ENCODE assay signal across 8 cellular contexts in the genomic region with DNA sequence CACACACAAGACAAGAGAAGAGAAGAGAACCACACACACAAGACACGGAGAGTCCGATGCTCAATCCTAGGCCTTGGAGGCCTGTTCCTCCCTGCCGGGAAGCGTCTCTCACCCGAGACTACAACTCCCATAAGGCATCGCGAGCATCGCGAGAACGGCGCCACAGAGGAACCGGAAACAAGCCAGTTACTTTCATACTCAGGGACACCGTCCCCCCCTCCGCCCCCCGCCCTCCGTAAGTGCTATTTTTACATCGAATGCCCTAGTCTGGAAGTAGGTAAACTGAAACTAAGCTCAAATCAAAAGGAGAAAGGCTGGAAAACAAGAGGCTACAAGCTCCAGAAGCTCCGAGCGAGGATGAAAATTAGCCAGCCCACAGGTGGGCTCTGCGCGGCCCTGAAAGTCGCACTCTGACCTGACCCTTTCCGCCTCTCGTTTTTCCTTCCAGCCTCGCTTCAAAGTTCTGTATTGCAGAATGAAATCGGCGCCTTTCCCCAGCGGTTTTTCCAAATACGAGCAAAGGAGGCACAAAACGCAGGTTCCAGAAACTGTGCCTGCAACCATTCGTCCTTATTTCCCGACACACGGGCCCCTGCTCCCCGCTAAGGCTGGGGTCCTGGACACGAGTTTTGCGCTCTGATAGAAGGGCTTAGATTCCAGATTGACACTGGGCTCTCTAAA. TPM values are rescaled to one million over a fixed set of nuclear protein-coding genes. Genes with fewer than 3 reads are reported as not detected.
DNase-seq lines count a peak whose midpoint lies in the region; ATAC-seq and TF ChIP-seq lines count a peak whose summit lies in the region.

No MANE protein-coding gene starts in this region.

- peak overlapping the region; percentile 97 for H3K4me3 Mint-ChIP-seq in progenitor cell of endocrine pancreas (ENCODE audit: low read depth)

- H3K9me3 Mint-ChIP-seq in progenitor cell of endocrine pancreas (ENCODE audit: low read depth): peaks cover 3% of the 10 kb centered on the region

- peaks cover 1% of the 10 kb centered on the region for H3K36me3 Mint-ChIP-seq in progenitor cell of endocrine pancreas (ENCODE audit: insufficient read depth)

- peak overlapping the region; percentile 97 for H3K27ac Mint-ChIP-seq in progenitor cell of endocrine pancreas

- in situ Hi-C loops in GM13976 (cut with MboI; ENCODE audit: low sequenced_read_pairs, unreplicated experiment): loop anchor here (5.0 to 25.0 kb wide), 2 partner anchors 313 to 463 kb away; no protein-coding TSS in a partner anchor

- peaks cover 4% of the 10 kb centered on the region for H3K4me1 Mint-ChIP-seq in progenitor cell of endocrine pancreas (ENCODE audit: low read depth)

- peak; percentile 93 for DNase-seq in GM13976 (ENCODE audit: low spot score)
- DNase-seq in NCI-H1436 treated with DMSO at 0.1 percent for 48 hours (lab: John Stamatoyannopoulos, UW): peak; percentile 50
- DNase-seq in T follicular helper cell (ENCODE audit: low read depth): peak; percentile 89
- DNase-seq in amniotic stem cell (lab: John Stamatoyannopoulos, UW): peak; percentile 85
- DNase-seq in left ventricle myocardium superior: peak; percentile 98
- peak; percentile 75 for DNase-seq in progenitor cell of endocrine pancreas (ENCODE audit: low spot score, unreplicated experiment)
- peak; percentile 95 for DNase-seq in ureter (ENCODE audit: low spot score)

- no peaks in the 10 kb centered on the region for H3K27me3 Mint-ChIP-seq in progenitor cell of endocrine pancreas

- intact Hi-C loops in left ventricle myocardium superior (cut with micrococcal nuclease): no loop called here

- peak; percentile 92 for ATAC-seq in HG02852 (IDR thresholded peaks at IDR 0.05; ENCODE audit: unreplicated experiment)
- ATAC-seq in left ventricle myocardium superior: peak; percentile 99

- TF ChIP-seq CTCF in GM13976 (IDR thresholded peaks at IDR 0.05; ENCODE audit: borderline replicate concordance, control extremely low read depth, extremely low read depth, insufficient read depth, missing control alignments) (no peak), progenitor cell of endocrine pancreas (IDR thresholded peaks at IDR 0.05; ENCODE audit: unreplicated experiment) (no peak)

RNA-seq across cellular contexts. Expression of gene DNAJC12, which starts 11.5 kb away (rescaled TPM):
- 4.3 TPM for total RNA-seq in left ventricle myocardium superior
- total RNA-seq in progenitor cell of endocrine pancreas: 5.9 and 6.1 TPM in 2 replicates
- 1.8 TPM for total RNA-seq in ureter

RNA-seq across cellular contexts. Expression of gene SIRT1, which starts 35.0 kb away (rescaled TPM):
- total RNA-seq in left ventricle myocardium superior (16.5 TPM), progenitor cell of endocrine pancreas (35.0 and 36.2 TPM in 2 replicates), ureter (23.5 TPM)

Comparison
In these comparisons a context has a peak if more than half of its experiments do, and no peak if none do; other contexts are left out.
1. Peak in every context shown above with its lines: DNase-seq and ATAC-seq.